In genomic region chr19:4557971-4558941, GRCh38 we compare ENCODE assay signal across 8 cellular contexts. TPM values are rescaled to one million over a fixed set of nuclear protein-coding genes. Genes with fewer than 3 reads are reported as not detected.
DNase-seq lines count a peak whose midpoint lies in the region; ATAC-seq and TF ChIP-seq lines count a peak whose summit lies in the region.

No MANE protein-coding gene starts in this region.

- peak overlapping the region; percentile 56 for H2BK15ac ChIP-seq in mesenchymal stem cell (ENCODE audit: low read depth, poor library complexity, severe bottlenecking)

- intact Hi-C loops in breast epithelium (cut with DNase I; ENCODE audit: low total_unique reads) = loop anchor here (10.0 kb wide), 1 partner anchor 1007 kb away; the partner anchor contains the start of gene TINCR

- peak; percentile 96 to 99 (median 96) for TF ChIP-seq CTCF in breast epithelium (IDR thresholded peaks at IDR 0.05)

- H3K4me3 ChIP-seq in breast epithelium (peak overlapping the region; percentile 28 to 58 (median 40)), mesenchymal stem cell (ENCODE audit: insufficient read depth in 1 of 2, low read depth in 1 of 2, low read length in 2 of 2) (no peak overlapping the region)

- H3K4me1 ChIP-seq in breast epithelium (no peaks in the 10 kb centered on the region), mesenchymal stem cell (ENCODE audit: control insufficient read depth, insufficient read depth, low read depth, low read length) (peaks cover 8% of the 10 kb centered on the region)

- no peak overlapping the region for H3K4me2 ChIP-seq in mesenchymal stem cell (ENCODE audit: low read length, poor library complexity, severe bottlenecking)

- no peak overlapping the region for H3K14ac ChIP-seq in mesenchymal stem cell (ENCODE audit: low read length in 2 of 2)

- peak overlapping the region in 1 of 2 experiments; percentile 25 for H3K4ac ChIP-seq in mesenchymal stem cell (ENCODE audit: low read depth in 1 of 2, low read length in 2 of 2)

- no peak overlapping the region for H3K27ac ChIP-seq in breast epithelium
- no peak overlapping the region for H3K27ac ChIP-seq in mesenchymal stem cell (ENCODE audit: low read length, poor library complexity, severe bottlenecking)

- H2BK12ac ChIP-seq in mesenchymal stem cell (ENCODE audit: low read length in 2 of 2) = peak overlapping the region in 1 of 2 experiments; percentile 10

- no peak overlapping the region for H3K9ac ChIP-seq in mesenchymal stem cell (ENCODE audit: low read length)

- H4K91ac ChIP-seq in mesenchymal stem cell (ENCODE audit: low read length) = no peak overlapping the region

- H2BK5ac ChIP-seq in mesenchymal stem cell (ENCODE audit: low read depth, low read length, poor library complexity, severe bottlenecking) = no peak overlapping the region

- DNase-seq in NCI-H2171 treated with DMSO at 0.1 percent for 48 hours (lab: John Stamatoyannopoulos, UW) = peak; percentile 33
- no peak for DNase-seq in NCI-H2171 (lab: John Stamatoyannopoulos, UW)
- peak; percentile 13 for DNase-seq in NCI-H748 treated with DMSO at 0.1 percent for 48 hours (lab: John Stamatoyannopoulos, UW)
- no peak for DNase-seq in breast epithelium (ENCODE audit: low spot score in 2 of 2)
- DNase-seq in mesenchymal stem cell = peak; percentile 22
- DNase-seq in NCI-H2107 treated with DMSO at 0.1 percent for 48 hours (lab: John Stamatoyannopoulos, UW; ENCODE audit: unreplicated experiment) = no peak

- H2BK120ac ChIP-seq in mesenchymal stem cell (ENCODE audit: low read depth, low read length) = no peak overlapping the region

- H4K8ac ChIP-seq in mesenchymal stem cell (ENCODE audit: low read length) = peak overlapping the region; percentile 76

- no peaks in the 10 kb centered on the region for H3K9me3 ChIP-seq in breast epithelium
- H3K9me3 ChIP-seq in mesenchymal stem cell (ENCODE audit: control insufficient read depth, low read length) = no peaks in the 10 kb centered on the region

- H3K27me3 ChIP-seq in breast epithelium (peaks cover 0 to 4% of the 10 kb centered on the region in 2 donors), mesenchymal stem cell (ENCODE audit: control insufficient read depth in 1 of 2, insufficient read depth in 1 of 2, low read length in 2 of 2) (peaks cover 0 to 17% of the 10 kb centered on the region in 2 experiments)

- TF ChIP-seq POLR2A in breast epithelium (IDR thresholded peaks at IDR 0.05) = no peak

- H2AFZ ChIP-seq in mesenchymal stem cell (ENCODE audit: low read depth, low read length) = no peak overlapping the region

- H3K36me3 ChIP-seq in breast epithelium (no peaks in the 10 kb centered on the region), mesenchymal stem cell (ENCODE audit: control insufficient read depth in 1 of 2, insufficient read depth in 2 of 2, low read depth in 1 of 2, low read length in 2 of 2) (peaks cover 0 to 19% of the 10 kb centered on the region in 2 experiments)

- H3K18ac ChIP-seq in mesenchymal stem cell (ENCODE audit: low read depth in 1 of 2, low read length in 2 of 2) = peak overlapping the region in 1 of 2 experiments; percentile 57

- 40% methylated on average over 25 of the region's 44 CpGs for WGBS in mesenchymal stem cell

- no peak for ATAC-seq in GM18861 (IDR thresholded peaks at IDR 0.05; ENCODE audit: unreplicated experiment)
- ATAC-seq in HG03469 (IDR thresholded peaks at IDR 0.05; ENCODE audit: unreplicated experiment) = no peak

- H3K23ac ChIP-seq in mesenchymal stem cell (ENCODE audit: low read length in 2 of 2) = no peak overlapping the region

- H3K79me1 ChIP-seq in mesenchymal stem cell (replicated peaks; ENCODE audit: low read length, poor library complexity, severe bottlenecking) = no peaks in the 10 kb centered on the region

- no peak overlapping the region for H2AK5ac ChIP-seq in mesenchymal stem cell (ENCODE audit: low read length, severe bottlenecking)

RNA-seq across cellular contexts. Expression of gene SEMA6B, which starts 1.2 kb away (rescaled TPM):
- 1 to 10 TPM; 2.3 to 8.8 (median 3.2) TPM for total RNA-seq in breast epithelium
- 2.7 TPM for polyA plus RNA-seq in mesenchymal stem cell (2013, experiment 1 of 2)
- 2.6 TPM for polyA plus RNA-seq in mesenchymal stem cell (2013, experiment 2 of 2)

RNA-seq across cellular contexts. Expression of gene LRG1, which starts 18.4 kb away (rescaled TPM):
- total RNA-seq in breast epithelium = 10 to 100 TPM in 1 of 3 donors, 1 to 10 TPM in 1, under 1 TPM in 1; 0.64 to 14.7 (median 5.7) TPM
- polyA plus RNA-seq in mesenchymal stem cell (2013, experiment 1 of 2) = 0.01 TPM
- polyA plus RNA-seq in mesenchymal stem cell (2013, experiment 2 of 2) = not detected

RNA-seq across cellular contexts. Expression of gene PLIN5, which starts 23.2 kb away (rescaled TPM):
- total RNA-seq in breast epithelium = 10 to 100 TPM; 10.4 to 26.2 (median 15.4) TPM
- not detected for polyA plus RNA-seq in mesenchymal stem cell (2013, experiment 1 of 2)
- polyA plus RNA-seq in mesenchymal stem cell (2013, experiment 2 of 2) = not detected

RNA-seq across cellular contexts. Expression of gene PLIN4, which starts 40.0 kb away (rescaled TPM):
- total RNA-seq in breast epithelium = 100 to 1,000 TPM in 2 of 3 donors, 10 to 100 TPM in 1; 50.1 to 629 (median 213) TPM
- 0.01 TPM for polyA plus RNA-seq in mesenchymal stem cell (2013, experiment 1 of 2)
- 0.01 TPM for polyA plus RNA-seq in mesenchymal stem cell (2013, experiment 2 of 2)

Comparison
In these comparisons a context has a peak if more than half of its experiments do, and no peak if none do; other contexts are left out.
1. DNase-seq: peak in NCI-H2171 treated with DMSO at 0.1 percent for 48 hours (single experiment), NCI-H748 treated with DMSO at 0.1 percent for 48 hours (single experiment) and mesenchymal stem cell (single experiment); none in NCI-H2171 (single experiment), breast epithelium (0 of 2) and NCI-H2107 treated with DMSO at 0.1 percent for 48 hours (single experiment).
2. H3K4me3 ChIP-seq: peak in breast epithelium (3 of 3); none in mesenchymal stem cell (0 of 2).